Comparison of ENCODE assay signal across 8 cellular contexts in genomic region chr19:531009-531752, GRCh38. TPM values are rescaled to one million over a fixed set of nuclear protein-coding genes. Genes with fewer than 3 reads are reported as not detected.
DNase-seq lines count a peak whose midpoint lies in the region; ATAC-seq and TF ChIP-seq lines count a peak whose summit lies in the region.

No MANE protein-coding gene starts in this region.

- peaks cover 0 to 6% (median 1%) of the 10 kb centered on the region in 4 donors for H3K36me3 ChIP-seq in right lobe of liver

- TF ChIP-seq CTCF in AG09319 (IDR thresholded peaks at IDR 0.05; ENCODE audit: low read depth, low read length): peak; percentile 18
- peak in 1 of 4 donors; percentile 6 for TF ChIP-seq CTCF in right lobe of liver (IDR thresholded peaks at IDR 0.05)

- DNase-seq in AG09319 (ENCODE audit: extremely low read depth, low read depth): peak; percentile 49
- DNase-seq in NCI-H510A (lab: John Stamatoyannopoulos, UW): peak; percentile 64
- DNase-seq in activated CD4-positive, alpha-beta T cell treated with anti-CD3 and anti-CD28 coated beads, Interleukin-2, amount 50 U/mL, for 1 hour: peak; percentile 85
- peak; percentile 86 for DNase-seq in dermis blood vessel endothelial cell
- peak; percentile 87 to 88 (median 88) for DNase-seq in right lobe of liver
- DNase-seq in stimulated activated CD4-positive, alpha-beta T cell treated with anti-CD3 and anti-CD28 coated beads, Interleukin-4, amount 100 ng/mL, for 24 hours: peak; percentile 83

- H3K9me3 ChIP-seq in right lobe of liver: no peaks in the 10 kb centered on the region

- no peak for TF ChIP-seq POLR2A in right lobe of liver (IDR thresholded peaks at IDR 0.05)

- H3K27ac ChIP-seq in right lobe of liver: peak overlapping the region; percentile 57 to 95 (median 88)

- peak overlapping the region; percentile 62 to 87 (median 76) for H3K4me3 ChIP-seq in right lobe of liver

- intact Hi-C loops in right lobe of liver (cut with DNase I): no loop called here

- ATAC-seq in GM18907 (IDR thresholded peaks at IDR 0.05; ENCODE audit: unreplicated experiment): peak; percentile 64
- ATAC-seq in HG03196 (IDR thresholded peaks at IDR 0.05; ENCODE audit: unreplicated experiment): peak; percentile 51
- peak; percentile 29 to 62 (median 58) for ATAC-seq in right lobe of liver

- H3K4me1 ChIP-seq in right lobe of liver: peaks cover 0 to 23% (median 11%) of the 10 kb centered on the region in 4 donors

- H3K27me3 ChIP-seq in right lobe of liver: no peaks in the 10 kb centered on the region

- WGBS in right lobe of liver (ENCODE audit: insufficient coverage, low coverage, low lambda C conversion rate, missing lambda C conversion rate): no CpG with 5 or more reads among the region's 103 CpGs

RNA-seq across cellular contexts. Expression of gene CDC34, which starts 0.4 kb away (rescaled TPM):
- total RNA-seq in dermis blood vessel endothelial cell (111 and 112 TPM in 2 replicates), right lobe of liver (10 to 100 TPM; 44.8 to 81.8 (median 49.5) TPM)

RNA-seq across cellular contexts. Expression of gene GZMM, which starts 12.7 kb away (rescaled TPM):
- total RNA-seq in dermis blood vessel endothelial cell: not detected in 2 replicates
- under 1 TPM in 3 of 6 experiments, not detected in 3; 0.59 to 0.95 (median 0.74) TPM for total RNA-seq in right lobe of liver

RNA-seq across cellular contexts. Expression of gene TPGS1, which starts 23.9 kb away (rescaled TPM):
- total RNA-seq in dermis blood vessel endothelial cell (35.6 and 74.0 TPM in 2 replicates), right lobe of liver (10 to 100 TPM in 3 of 6 experiments, 1 to 10 TPM in 3; 8.2 to 42.2 (median 10.3) TPM)

RNA-seq across cellular contexts. Expression of gene MADCAM1, which starts 34.9 kb away (rescaled TPM):
- total RNA-seq in dermis blood vessel endothelial cell (0.09 and 0.34 TPM in 2 replicates), right lobe of liver (under 1 TPM; 0.11 to 0.69 (median 0.31) TPM)

RNA-seq across cellular contexts. Expression of gene BSG, which starts 41.2 kb away (rescaled TPM):
- total RNA-seq in dermis blood vessel endothelial cell (356 and 480 TPM in 2 replicates), right lobe of liver (100 to 1,000 TPM in 4 of 6 experiments, 10 to 100 TPM in 2; 88.6 to 369 (median 124) TPM)

Comparison
In these comparisons a context has a peak if more than half of its experiments do, and no peak if none do; other contexts are left out.
1. Peak in every context shown above with its lines: DNase-seq, ATAC-seq, H3K4me3 ChIP-seq and H3K27ac ChIP-seq.